Comparison of ENCODE assay signal across 9 cellular contexts in the genomic region with DNA sequence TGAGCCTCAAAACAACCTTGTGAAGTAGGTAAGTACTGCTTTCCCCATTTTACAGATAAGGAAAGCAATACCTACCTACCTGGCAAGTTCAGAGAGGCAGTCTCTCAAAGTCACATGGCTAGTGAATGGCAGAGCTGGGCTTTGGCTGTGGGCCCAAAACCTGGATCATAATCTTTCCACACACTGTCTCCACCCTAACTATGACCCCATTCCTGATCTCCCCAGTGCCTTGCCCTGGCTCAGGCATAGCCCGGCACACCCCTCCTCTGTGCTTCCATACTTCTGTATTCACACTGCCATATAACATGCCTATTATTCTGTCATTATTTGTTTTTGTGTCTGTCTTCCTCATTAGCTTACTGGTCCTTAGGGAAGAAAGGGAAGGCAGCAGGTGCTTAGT.
"Had no signal": no experiment of that assay in that cellular context is flagged by ENCODE, and none has a peak within 500 bp of the region (broad histone marks: within the 10 kb centered on the region; RNA-seq: fewer than 3 reads in every experiment).

No MANE protein-coding gene starts in this region.

- H3K4me3 ChIP-seq: lung, prostate gland had no signal

- ATAC-seq: activated CD4-positive, CD25-positive, alpha-beta regulatory T cell treated with anti-CD3 and anti-CD28 coated beads, Interleukin-2, amount 50 U/mL, for 24 hours; effector memory CD8-positive, alpha-beta T cell had no signal

- H3K4me1 ChIP-seq: prostate gland had no signal

- DNase-seq: activated naive CD4-positive, alpha-beta T cell treated with anti-CD3 and anti-CD28 coated beads, Interleukin-2, amount 10 ng/mL, durations not matched to agents 7 days and 5 days; effector memory CD8-positive, alpha-beta T cell; hypothalamus; occipital lobe; stimulated activated CD4-positive, alpha-beta T cell treated with anti-CD3 and anti-CD28 coated beads, Interleukin-15, amount 100 ng/mL, for 24 hours; stimulated activated CD4-positive, alpha-beta T cell treated with anti-CD3 and anti-CD28 coated beads, Interleukin-4, amount 100 ng/mL, for 24 hours had no signal

- H3K36me3 ChIP-seq: prostate gland had no signal

- H3K27ac ChIP-seq: prostate gland had no signal

- H3K9me3 ChIP-seq: prostate gland had no signal
